ENCODE assay signal across 3 cellular contexts in the genomic region with DNA sequence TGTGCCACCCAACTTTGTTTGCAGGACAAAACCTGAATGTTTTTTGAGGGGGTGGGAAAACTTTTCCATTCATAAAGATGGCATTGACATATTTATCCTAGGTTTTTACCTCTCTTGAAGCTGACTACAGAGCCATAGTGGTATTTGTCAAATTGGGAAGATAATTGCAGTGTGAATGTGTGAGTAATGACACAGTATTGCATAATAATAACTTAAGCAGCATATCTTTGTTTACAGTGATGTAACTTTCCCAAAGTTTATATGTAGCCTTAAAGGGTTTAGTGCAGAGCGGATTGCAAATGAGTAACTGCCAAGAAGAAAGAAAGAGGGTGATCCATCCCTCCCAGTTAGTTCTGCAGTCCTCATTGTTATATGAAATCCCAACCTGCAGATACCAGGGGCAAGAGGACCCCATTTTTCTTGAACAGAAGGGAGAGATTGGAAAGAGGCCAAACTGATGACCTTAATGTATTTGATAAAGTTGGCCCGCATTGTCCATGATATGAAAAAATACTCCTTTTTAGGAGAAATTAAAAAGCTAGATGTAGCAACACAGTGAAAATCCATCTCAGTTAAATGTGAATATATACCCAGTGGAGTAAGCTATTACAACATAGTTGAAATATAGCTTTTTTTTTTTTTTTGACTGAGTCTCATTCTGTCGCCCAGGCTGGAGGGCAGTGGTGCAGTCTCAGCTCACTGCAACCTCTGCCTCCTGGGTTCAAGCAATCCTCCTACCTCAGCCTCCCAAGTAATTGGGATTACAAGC.
TF ChIP-seq lines count a peak whose summit lies in the region.

No MANE protein-coding gene starts in this region.

TF ChIP-seq in A549, 52 proteins besides CTCF, POLR2A, EP300 and RAD21 (continued from another document):
- TF ChIP-seq, protein P1, sequence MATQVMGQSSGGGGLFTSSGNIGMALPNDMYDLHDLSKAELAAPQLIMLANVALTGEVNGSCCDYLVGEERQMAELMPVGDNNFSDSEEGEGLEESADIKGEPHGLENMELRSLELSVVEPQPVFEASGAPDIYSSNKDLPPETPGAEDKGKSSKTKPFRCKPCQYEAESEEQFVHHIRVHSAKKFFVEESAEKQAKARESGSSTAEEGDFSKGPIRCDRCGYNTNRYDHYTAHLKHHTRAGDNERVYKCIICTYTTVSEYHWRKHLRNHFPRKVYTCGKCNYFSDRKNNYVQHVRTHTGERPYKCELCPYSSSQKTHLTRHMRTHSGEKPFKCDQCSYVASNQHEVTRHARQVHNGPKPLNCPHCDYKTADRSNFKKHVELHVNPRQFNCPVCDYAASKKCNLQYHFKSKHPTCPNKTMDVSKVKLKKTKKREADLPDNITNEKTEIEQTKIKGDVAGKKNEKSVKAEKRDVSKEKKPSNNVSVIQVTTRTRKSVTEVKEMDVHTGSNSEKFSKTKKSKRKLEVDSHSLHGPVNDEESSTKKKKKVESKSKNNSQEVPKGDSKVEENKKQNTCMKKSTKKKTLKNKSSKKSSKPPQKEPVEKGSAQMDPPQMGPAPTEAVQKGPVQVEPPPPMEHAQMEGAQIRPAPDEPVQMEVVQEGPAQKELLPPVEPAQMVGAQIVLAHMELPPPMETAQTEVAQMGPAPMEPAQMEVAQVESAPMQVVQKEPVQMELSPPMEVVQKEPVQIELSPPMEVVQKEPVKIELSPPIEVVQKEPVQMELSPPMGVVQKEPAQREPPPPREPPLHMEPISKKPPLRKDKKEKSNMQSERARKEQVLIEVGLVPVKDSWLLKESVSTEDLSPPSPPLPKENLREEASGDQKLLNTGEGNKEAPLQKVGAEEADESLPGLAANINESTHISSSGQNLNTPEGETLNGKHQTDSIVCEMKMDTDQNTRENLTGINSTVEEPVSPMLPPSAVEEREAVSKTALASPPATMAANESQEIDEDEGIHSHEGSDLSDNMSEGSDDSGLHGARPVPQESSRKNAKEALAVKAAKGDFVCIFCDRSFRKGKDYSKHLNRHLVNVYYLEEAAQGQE (IDR thresholded peaks at IDR 0.05): no peak
- no peak for TF ChIP-seq EHF (CRISPR knock-in tag; IDR thresholded peaks at IDR 0.05)
- no peak for TF ChIP-seq ESRRA (IDR thresholded peaks at IDR 0.05; ENCODE audit: borderline replicate concordance, low read length)
- TF ChIP-seq HOXB13 (CRISPR knock-in tag; IDR thresholded peaks at IDR 0.05; ENCODE audit: low read depth): no peak
- TF ChIP-seq CEBPB (IDR thresholded peaks at IDR 0.05): peak in 1 of 2 experiments; percentile 13; a peak in 1 of 4 replicates
- no peak for TF ChIP-seq HDAC2 (IDR thresholded peaks at IDR 0.05)
- TF ChIP-seq MAFK (IDR thresholded peaks at IDR 0.05; ENCODE audit: partially characterized antibody): no peak
TF ChIP-seq in A549: peak in this region for 2.

TF ChIP-seq in HEK293, 187 proteins besides CTCF, POLR2A, EP300 and RAD21 (continued from another document and continues in another):
- TF ChIP-seq, protein P2, sequence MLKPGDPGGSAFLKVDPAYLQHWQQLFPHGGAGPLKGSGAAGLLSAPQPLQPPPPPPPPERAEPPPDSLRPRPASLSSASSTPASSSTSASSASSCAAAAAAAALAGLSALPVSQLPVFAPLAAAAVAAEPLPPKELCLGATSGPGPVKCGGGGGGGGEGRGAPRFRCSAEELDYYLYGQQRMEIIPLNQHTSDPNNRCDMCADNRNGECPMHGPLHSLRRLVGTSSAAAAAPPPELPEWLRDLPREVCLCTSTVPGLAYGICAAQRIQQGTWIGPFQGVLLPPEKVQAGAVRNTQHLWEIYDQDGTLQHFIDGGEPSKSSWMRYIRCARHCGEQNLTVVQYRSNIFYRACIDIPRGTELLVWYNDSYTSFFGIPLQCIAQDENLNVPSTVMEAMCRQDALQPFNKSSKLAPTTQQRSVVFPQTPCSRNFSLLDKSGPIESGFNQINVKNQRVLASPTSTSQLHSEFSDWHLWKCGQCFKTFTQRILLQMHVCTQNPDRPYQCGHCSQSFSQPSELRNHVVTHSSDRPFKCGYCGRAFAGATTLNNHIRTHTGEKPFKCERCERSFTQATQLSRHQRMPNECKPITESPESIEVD (tag by site-specific recombination; IDR thresholded peaks at IDR 0.05): peak; percentile 48
- TF ChIP-seq ZNF366 (tag by site-specific recombination; conservative IDR thresholded peaks at IDR 0.05) (0 out of 2 replicates have a peak, but pooled peaks have one; percentile 29), IKZF3 (tag by site-specific recombination; IDR thresholded peaks at IDR 0.05) (0 out of 2 replicates have a peak, but pooled peaks have one; percentile 26), ZEB2 (tag by site-specific recombination; IDR thresholded peaks at IDR 0.05) (peak; percentile 50; the same call in 1 of the 2 replicates), GLI2 (tag by site-specific recombination; IDR thresholded peaks at IDR 0.05; ENCODE audit: borderline replicate concordance, low read depth) (no peak), ZNF391 (tag by site-specific recombination; IDR thresholded peaks at IDR 0.05; ENCODE audit: borderline replicate concordance, low read depth) (no peak), MZF1 (tag by site-specific recombination; IDR thresholded peaks at IDR 0.05; ENCODE audit: borderline replicate concordance) (no peak), SP7 (tag by site-specific recombination; IDR thresholded peaks at IDR 0.05) (peak; percentile 96)
- TF ChIP-seq, protein P1 (tag by site-specific recombination; IDR thresholded peaks at IDR 0.05): no peak
- TF ChIP-seq, protein P3, sequence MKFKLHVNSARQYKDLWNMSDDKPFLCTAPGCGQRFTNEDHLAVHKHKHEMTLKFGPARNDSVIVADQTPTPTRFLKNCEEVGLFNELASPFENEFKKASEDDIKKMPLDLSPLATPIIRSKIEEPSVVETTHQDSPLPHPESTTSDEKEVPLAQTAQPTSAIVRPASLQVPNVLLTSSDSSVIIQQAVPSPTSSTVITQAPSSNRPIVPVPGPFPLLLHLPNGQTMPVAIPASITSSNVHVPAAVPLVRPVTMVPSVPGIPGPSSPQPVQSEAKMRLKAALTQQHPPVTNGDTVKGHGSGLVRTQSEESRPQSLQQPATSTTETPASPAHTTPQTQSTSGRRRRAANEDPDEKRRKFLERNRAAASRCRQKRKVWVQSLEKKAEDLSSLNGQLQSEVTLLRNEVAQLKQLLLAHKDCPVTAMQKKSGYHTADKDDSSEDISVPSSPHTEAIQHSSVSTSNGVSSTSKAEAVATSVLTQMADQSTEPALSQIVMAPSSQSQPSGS (tag by site-specific recombination; IDR thresholded peaks at IDR 0.05; ENCODE audit: low read depth): peak; percentile 50; the same call in 1 of the 2 replicates
- TF ChIP-seq, protein P4, sequence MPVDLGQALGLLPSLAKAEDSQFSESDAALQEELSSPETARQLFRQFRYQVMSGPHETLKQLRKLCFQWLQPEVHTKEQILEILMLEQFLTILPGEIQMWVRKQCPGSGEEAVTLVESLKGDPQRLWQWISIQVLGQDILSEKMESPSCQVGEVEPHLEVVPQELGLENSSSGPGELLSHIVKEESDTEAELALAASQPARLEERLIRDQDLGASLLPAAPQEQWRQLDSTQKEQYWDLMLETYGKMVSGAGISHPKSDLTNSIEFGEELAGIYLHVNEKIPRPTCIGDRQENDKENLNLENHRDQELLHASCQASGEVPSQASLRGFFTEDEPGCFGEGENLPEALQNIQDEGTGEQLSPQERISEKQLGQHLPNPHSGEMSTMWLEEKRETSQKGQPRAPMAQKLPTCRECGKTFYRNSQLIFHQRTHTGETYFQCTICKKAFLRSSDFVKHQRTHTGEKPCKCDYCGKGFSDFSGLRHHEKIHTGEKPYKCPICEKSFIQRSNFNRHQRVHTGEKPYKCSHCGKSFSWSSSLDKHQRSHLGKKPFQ (tag by site-specific recombination; IDR thresholded peaks at IDR 0.05): peak; percentile 69

TF ChIP-seq in WTC11, 78 proteins besides CTCF, POLR2A, EP300 and RAD21 (continued from another document):
- TF ChIP-seq, protein P5, sequence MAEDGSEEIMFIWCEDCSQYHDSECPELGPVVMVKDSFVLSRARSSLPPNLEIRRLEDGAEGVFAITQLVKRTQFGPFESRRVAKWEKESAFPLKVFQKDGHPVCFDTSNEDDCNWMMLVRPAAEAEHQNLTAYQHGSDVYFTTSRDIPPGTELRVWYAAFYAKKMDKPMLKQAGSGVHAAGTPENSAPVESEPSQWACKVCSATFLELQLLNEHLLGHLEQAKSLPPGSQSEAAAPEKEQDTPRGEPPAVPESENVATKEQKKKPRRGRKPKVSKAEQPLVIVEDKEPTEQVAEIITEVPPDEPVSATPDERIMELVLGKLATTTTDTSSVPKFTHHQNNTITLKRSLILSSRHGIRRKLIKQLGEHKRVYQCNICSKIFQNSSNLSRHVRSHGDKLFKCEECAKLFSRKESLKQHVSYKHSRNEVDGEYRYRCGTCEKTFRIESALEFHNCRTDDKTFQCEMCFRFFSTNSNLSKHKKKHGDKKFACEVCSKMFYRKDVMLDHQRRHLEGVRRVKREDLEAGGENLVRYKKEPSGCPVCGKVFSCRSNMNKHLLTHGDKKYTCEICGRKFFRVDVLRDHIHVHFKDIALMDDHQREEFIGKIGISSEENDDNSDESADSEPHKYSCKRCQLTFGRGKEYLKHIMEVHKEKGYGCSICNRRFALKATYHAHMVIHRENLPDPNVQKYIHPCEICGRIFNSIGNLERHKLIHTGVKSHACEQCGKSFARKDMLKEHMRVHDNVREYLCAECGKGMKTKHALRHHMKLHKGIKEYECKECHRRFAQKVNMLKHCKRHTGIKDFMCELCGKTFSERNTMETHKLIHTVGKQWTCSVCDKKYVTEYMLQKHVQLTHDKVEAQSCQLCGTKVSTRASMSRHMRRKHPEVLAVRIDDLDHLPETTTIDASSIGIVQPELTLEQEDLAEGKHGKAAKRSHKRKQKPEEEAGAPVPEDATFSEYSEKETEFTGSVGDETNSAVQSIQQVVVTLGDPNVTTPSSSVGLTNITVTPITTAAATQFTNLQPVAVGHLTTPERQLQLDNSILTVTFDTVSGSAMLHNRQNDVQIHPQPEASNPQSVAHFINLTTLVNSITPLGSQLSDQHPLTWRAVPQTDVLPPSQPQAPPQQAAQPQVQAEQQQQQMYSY (CRISPR knock-in tag; IDR thresholded peaks at IDR 0.05): no peak
